14 cellular contexts compared by ENCODE assay signal in genomic region chr6:151370509-151371078, GRCh38. TPM values are rescaled to one million over a fixed set of nuclear protein-coding genes. Genes with fewer than 3 reads are reported as not detected.
DNase-seq lines count a peak whose midpoint lies in the region; ATAC-seq and TF ChIP-seq lines count a peak whose summit lies in the region.
"Had no signal": no experiment of that assay in that cellular context is flagged by ENCODE, and none has a peak within 500 bp of the region (broad histone marks: within the 10 kb centered on the region; RNA-seq: fewer than 3 reads in every experiment).

No MANE protein-coding gene starts in this region.

- H3K4me3 Mint-ChIP-seq in activated T-cell treated with anti-CD3 and anti-CD28 coated beads, Interleukin-2, amount 50 U/mL, for 72 hours: no peak overlapping the region
- H3K4me3 Mint-ChIP-seq: B cell; stimulated activated naive CD8-positive, alpha-beta T cell treated with anti-CD3 and anti-CD28 coated beads, Interleukin-15, Interleukin-2, amounts not matched to agents 100 ng/mL and 50 ng/mL, for 24 hours had no signal

- H2AFZ ChIP-seq in SK-N-SH (ENCODE audit: low read depth): no peak overlapping the region

- H3K36me3 Mint-ChIP-seq in activated T-cell treated with anti-CD3 and anti-CD28 coated beads, Interleukin-2, amount 50 U/mL, for 72 hours (ENCODE audit: insufficient read depth in 2 of 2): peaks cover 17 to 28% of the 10 kb centered on the region in 2 donors

- H3K9me3 ChIP-seq in SK-N-SH: no peaks in the 10 kb centered on the region

- no peak overlapping the region for H3K4me3 ChIP-seq in SK-N-SH (ENCODE audit: low read depth in 2 of 2, low read length in 1 of 2)
- H3K4me3 ChIP-seq in epithelial cell of proximal tubule (ENCODE audit: low read depth, low read length): no peak overlapping the region
- H3K4me3 ChIP-seq in retinal pigment epithelial cell (ENCODE audit: low read length): no peak overlapping the region
- no peak overlapping the region for H3K4me3 ChIP-seq in H7 (ENCODE audit: insufficient read depth, low read depth, low read length)

- peaks cover 21 to 22% of the 10 kb centered on the region in 2 experiments for H3K36me3 ChIP-seq in SK-N-SH (replicated peaks in 1 of 2; ENCODE audit: control insufficient read depth in 1 of 2, insufficient read depth in 2 of 2, low read length in 1 of 2)
- H3K36me3 ChIP-seq in H7 (replicated peaks; ENCODE audit: control insufficient read depth, insufficient read depth, low read length): peaks cover 6% of the 10 kb centered on the region

- 94% methylated on average over 4 of the region's 6 CpGs for WGBS in SK-N-SH (ENCODE audit: low lambda C conversion rate)

- H3K9me3 Mint-ChIP-seq in activated T-cell treated with anti-CD3 and anti-CD28 coated beads, Interleukin-2, amount 50 U/mL, for 72 hours: no peaks in the 10 kb centered on the region
- H3K9me3 Mint-ChIP-seq: activated naive CD4-positive, alpha-beta T cell treated with anti-CD3 and anti-CD28 coated beads, Interleukin-2, amount 50 U/mL, for 72 hours; stimulated activated naive CD8-positive, alpha-beta T cell treated with anti-CD3 and anti-CD28 coated beads, Interleukin-15, Interleukin-2, amounts not matched to agents 100 ng/mL and 50 ng/mL, for 24 hours had no signal

- no peak for TF ChIP-seq EP300 in SK-N-SH (IDR thresholded peaks at IDR 0.05; ENCODE audit: borderline replicate concordance in 1 of 2, low read depth in 1 of 2, low read length in 1 of 2)

- H4K20me1 ChIP-seq in SK-N-SH (ENCODE audit: insufficient read depth): no peaks in the 10 kb centered on the region

- peaks cover 43% of the 10 kb centered on the region for H3K4me1 Mint-ChIP-seq in activated T-cell treated with anti-CD3 and anti-CD28 coated beads, Interleukin-2, amount 50 U/mL, for 72 hours (ENCODE audit: low read depth)

- ATAC-seq in activated T-cell treated with anti-CD3 and anti-CD28 coated beads, Interleukin-2, amount 50 U/mL, for 72 hours (replicated peaks in 1 of 2): no peak
- ATAC-seq in GM21825 (IDR thresholded peaks at IDR 0.05; ENCODE audit: unreplicated experiment): no peak
- ATAC-seq: activated naive CD4-positive, alpha-beta T cell treated with anti-CD3 and anti-CD28 coated beads, Interleukin-2, amount 50 U/mL, for 72 hours; Right ventricle myocardium inferior had no signal

- H3K9me2 ChIP-seq in SK-N-SH: no peaks in the 10 kb centered on the region

- H3K79me2 ChIP-seq in SK-N-SH (ENCODE audit: insufficient read depth): peaks cover 25% of the 10 kb centered on the region

- DNase-seq in activated T-cell treated with anti-CD3 and anti-CD28 coated beads, Interleukin-2, amount 50 U/mL, for 72 hours: no peak
- no peak for DNase-seq in activated T-cell treated with anti-CD3 and anti-CD28 coated beads, Interleukin-2, amount 50 U/mL, for 1 hour
- no peak for DNase-seq in SK-N-SH
- DNase-seq in epithelial cell of proximal tubule (ENCODE audit: low read depth): no peak
- DNase-seq in retinal pigment epithelial cell (ENCODE audit: low read depth): no peak
- no peak for DNase-seq in NCI-H82 (lab: John Stamatoyannopoulos, UW)
- DNase-seq in H7: no peak
- DNase-seq: KG1; stimulated activated CD4-positive, alpha-beta T cell treated with anti-CD3 and anti-CD28 coated beads, Interleukin-1b, Interleukin-23, amount 100 ng/mL, for 48 hours had no signal

- CTCF ChIA-PET in SK-N-SH (lab: Yijun Ruan, JAX): interaction anchor here (0.7 to 1.4 kb wide), 5 partner anchors 9 to 356 kb away, joined by 3 to 4 read pairs (median 3); no protein-coding TSS in a partner anchor

- H3K27ac ChIP-seq in SK-N-SH (ENCODE audit: low read depth in 2 of 2, low read length in 1 of 2): no peak overlapping the region

- H3K27ac Mint-ChIP-seq in activated T-cell treated with anti-CD3 and anti-CD28 coated beads, Interleukin-2, amount 50 U/mL, for 72 hours: peak overlapping the region; percentile 74
- H3K27ac Mint-ChIP-seq: B cell had no signal

- no peak overlapping the region for H3K9ac ChIP-seq in SK-N-SH

- POLR2A ChIA-PET in SK-N-SH (lab: Yijun Ruan, JAX): no interaction called here

- no peaks in the 10 kb centered on the region for H3F3A ChIP-seq in SK-N-SH (replicated peaks; ENCODE audit: insufficient read depth)

- H3K4me1 ChIP-seq in SK-N-SH (ENCODE audit: control insufficient read depth in 1 of 2, insufficient read depth in 2 of 2, low read depth in 1 of 2, low read length in 1 of 2): peaks cover 0 to 11% of the 10 kb centered on the region in 2 experiments; a peak in 2 of 4 replicates

- TF ChIP-seq RAD21 in SK-N-SH (IDR thresholded peaks at IDR 0.05; ENCODE audit: low read length): peak; percentile 25; the same call in 1 of the 2 replicates

- no peak overlapping the region for H3K4me2 ChIP-seq in SK-N-SH

- peak; percentile 38 for TF ChIP-seq CTCF in SK-N-SH (IDR thresholded peaks at IDR 0.05)
- TF ChIP-seq CTCF in epithelial cell of proximal tubule (conservative IDR thresholded peaks at IDR 0.05; ENCODE audit: low read depth, low read length): peak; percentile 41
- peak; percentile 40 for TF ChIP-seq CTCF in retinal pigment epithelial cell (conservative IDR thresholded peaks at IDR 0.05; ENCODE audit: low read depth, low read length)

- H3K27me3 ChIP-seq in SK-N-SH (ENCODE audit: insufficient read depth) (no peaks in the 10 kb centered on the region), H7 (ENCODE audit: control insufficient read depth, insufficient read depth, low read length) (no peaks in the 10 kb centered on the region)

- H3K27me3 Mint-ChIP-seq in activated T-cell treated with anti-CD3 and anti-CD28 coated beads, Interleukin-2, amount 50 U/mL, for 72 hours (ENCODE audit: low read depth): no peaks in the 10 kb centered on the region
- H3K27me3 Mint-ChIP-seq: B cell; stimulated activated naive CD8-positive, alpha-beta T cell treated with anti-CD3 and anti-CD28 coated beads, Interleukin-15, Interleukin-2, amounts not matched to agents 100 ng/mL and 50 ng/mL, for 24 hours had no signal

TF ChIP-seq in SK-N-SH, 30 proteins besides CTCF, POLR2A, EP300 and RAD21 (continues in another document):
- TF ChIP-seq, protein P1, sequence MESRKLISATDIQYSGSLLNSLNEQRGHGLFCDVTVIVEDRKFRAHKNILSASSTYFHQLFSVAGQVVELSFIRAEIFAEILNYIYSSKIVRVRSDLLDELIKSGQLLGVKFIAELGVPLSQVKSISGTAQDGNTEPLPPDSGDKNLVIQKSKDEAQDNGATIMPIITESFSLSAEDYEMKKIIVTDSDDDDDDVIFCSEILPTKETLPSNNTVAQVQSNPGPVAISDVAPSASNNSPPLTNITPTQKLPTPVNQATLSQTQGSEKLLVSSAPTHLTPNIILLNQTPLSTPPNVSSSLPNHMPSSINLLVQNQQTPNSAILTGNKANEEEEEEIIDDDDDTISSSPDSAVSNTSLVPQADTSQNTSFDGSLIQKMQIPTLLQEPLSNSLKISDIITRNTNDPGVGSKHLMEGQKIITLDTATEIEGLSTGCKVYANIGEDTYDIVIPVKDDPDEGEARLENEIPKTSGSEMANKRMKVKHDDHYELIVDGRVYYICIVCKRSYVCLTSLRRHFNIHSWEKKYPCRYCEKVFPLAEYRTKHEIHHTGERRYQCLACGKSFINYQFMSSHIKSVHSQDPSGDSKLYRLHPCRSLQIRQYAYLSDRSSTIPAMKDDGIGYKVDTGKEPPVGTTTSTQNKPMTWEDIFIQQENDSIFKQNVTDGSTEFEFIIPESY (IDR thresholded peaks at IDR 0.05; ENCODE audit: borderline replicate concordance, low read depth): no peak
- TF ChIP-seq, protein P2, sequence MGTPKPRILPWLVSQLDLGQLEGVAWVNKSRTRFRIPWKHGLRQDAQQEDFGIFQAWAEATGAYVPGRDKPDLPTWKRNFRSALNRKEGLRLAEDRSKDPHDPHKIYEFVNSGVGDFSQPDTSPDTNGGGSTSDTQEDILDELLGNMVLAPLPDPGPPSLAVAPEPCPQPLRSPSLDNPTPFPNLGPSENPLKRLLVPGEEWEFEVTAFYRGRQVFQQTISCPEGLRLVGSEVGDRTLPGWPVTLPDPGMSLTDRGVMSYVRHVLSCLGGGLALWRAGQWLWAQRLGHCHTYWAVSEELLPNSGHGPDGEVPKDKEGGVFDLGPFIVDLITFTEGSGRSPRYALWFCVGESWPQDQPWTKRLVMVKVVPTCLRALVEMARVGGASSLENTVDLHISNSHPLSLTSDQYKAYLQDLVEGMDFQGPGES (IDR thresholded peaks at IDR 0.05; ENCODE audit: low read depth, low read length): no peak
- TF ChIP-seq FOSL2 (IDR thresholded peaks at IDR 0.05; ENCODE audit: borderline replicate concordance, low read depth) (no peak), GATA2 (CRISPR knock-in tag; IDR thresholded peaks at IDR 0.05) (no peak), USF2 (IDR thresholded peaks at IDR 0.05; ENCODE audit: borderline replicate concordance, low read depth, low read length) (no peak), RXRA (IDR thresholded peaks at IDR 0.05; ENCODE audit: borderline replicate concordance, low read depth) (no peak), USF1 (IDR thresholded peaks at IDR 0.05; ENCODE audit: borderline replicate concordance, low read depth) (no peak)

RNA-seq across cellular contexts. Expression of gene ZBTB2, which starts 20.8 kb away (rescaled TPM):
- 10 to 100 TPM; 24.3 to 27.7 TPM for total RNA-seq in activated T-cell treated with anti-CD3 and anti-CD28 coated beads, Interleukin-2, amount 50 U/mL, for 72 hours
- polyA plus RNA-seq in SK-N-SH (2012; rRNA removed): 6.7 and 7.8 TPM in 2 replicates
- 6.2 and 7.0 TPM in 2 replicates for polyA plus RNA-seq in SK-N-SH (2012; cell fraction: cytosol; rRNA removed)
- 3.3 and 5.3 TPM in 2 replicates for polyA plus RNA-seq in SK-N-SH (2012; cell fraction: nucleus; rRNA removed)
- total RNA-seq in epithelial cell of proximal tubule: 8.9 and 18.6 TPM in 2 replicates
- 13.8 and 15.5 TPM in 2 replicates for total RNA-seq in H7 (2014; rRNA removed; shearing (Covaris generic))
